Comparison of ENCODE assay signal across 8 cellular contexts in the genomic region with DNA sequence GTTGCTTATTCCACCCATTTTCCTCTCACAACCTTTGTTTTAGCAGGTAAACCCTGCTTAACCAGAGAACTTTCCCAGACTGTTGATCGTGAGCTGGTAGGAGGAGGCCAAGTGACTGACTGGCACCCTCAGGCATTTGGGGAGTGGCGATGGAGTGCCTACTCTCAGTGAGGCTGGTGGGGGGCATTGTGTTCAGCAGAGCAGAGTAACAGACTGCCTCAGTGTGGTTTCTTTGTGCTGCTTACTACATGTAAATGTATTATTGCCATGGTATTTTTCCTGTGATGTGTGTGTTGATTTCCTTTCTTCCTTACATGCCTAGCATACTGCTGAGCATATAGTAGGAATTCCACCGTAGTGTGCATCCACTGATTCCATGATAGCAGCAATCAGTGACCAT. TPM values are rescaled to one million over a fixed set of nuclear protein-coding genes. Genes with fewer than 3 reads are reported as not detected.
DNase-seq lines count a peak whose midpoint lies in the region; ATAC-seq, FAIRE-seq and TF ChIP-seq lines count a peak whose summit lies in the region.

No MANE protein-coding gene starts in this region.

- DNase-seq in CD4-positive, CD25-positive, alpha-beta regulatory T cell = no peak
- DNase-seq in Karpas-422 (no peak), mammary epithelial cell (peak; percentile 71), NCI-H1105 (lab: John Stamatoyannopoulos, UW) (no peak), HTR-8/SVneo (ENCODE audit: insufficient read length, low spot score) (no peak)

- no peaks in the 10 kb centered on the region for H3K9me3 ChIP-seq in CD4-positive, CD25-positive, alpha-beta regulatory T cell (ENCODE audit: control insufficient read depth in 2 of 2, low read length in 2 of 2)
- H3K9me3 ChIP-seq in Karpas-422 (ENCODE audit: low read length) (no peaks in the 10 kb centered on the region), mammary epithelial cell (replicated peaks; ENCODE audit: insufficient read depth, low read length) (no peaks in the 10 kb centered on the region), mesodermal cell (ENCODE audit: control insufficient read depth, low read length) (no peaks in the 10 kb centered on the region)

- peaks cover 11 to 78% (median 69%) of the 10 kb centered on the region in 4 donors for H3K4me1 Mint-ChIP-seq in CD4-positive, CD25-positive, alpha-beta regulatory T cell

- H3K36me3 Mint-ChIP-seq in CD4-positive, CD25-positive, alpha-beta regulatory T cell = peaks cover 14% of the 10 kb centered on the region

- H3K4me2 ChIP-seq in Karpas-422 (ENCODE audit: low read depth, low read length, poor library complexity, severe bottlenecking) (peak overlapping the region; percentile 71), mammary epithelial cell (ENCODE audit: insufficient read depth, low read depth, low read length) (peak overlapping the region; percentile 96)

- in situ Hi-C loops in mammary epithelial cell (cut with MboI; ENCODE audit: low sequenced_read_pairs in 2 of 2) = no loop called here

- CTCF ChIA-PET in mammary epithelial cell (lab: Charles Lee; ENCODE audit: low non-redundant PET) = no interaction called here

- BruUV-seq in mammary epithelial cell (replicated peaks; lab: Mats Ljungman, UMichigan) = no TSS peak

- H3K4me3 ChIP-seq in CD4-positive, CD25-positive, alpha-beta regulatory T cell (ENCODE audit: low read depth, low read length) = peak overlapping the region; percentile 94
- H3K4me3 ChIP-seq in Karpas-422 (ENCODE audit: low read length) (peak overlapping the region; percentile 86; the same call in 1 of the 2 replicates), mammary epithelial cell (replicated peaks in 1 of 3; ENCODE audit: insufficient read depth in 1 of 3, low read depth in 2 of 3, low read length in 3 of 3) (peak overlapping the region; percentile 59 to 86 (median 86)), mesodermal cell (ENCODE audit: extremely low read depth, insufficient read depth, low read length, poor library complexity, severe bottlenecking) (peak overlapping the region; percentile 96)

- no peak for ATAC-seq in CD4-positive, CD25-positive, alpha-beta regulatory T cell (ENCODE audit: low read depth in 2 of 2)
- ATAC-seq in activated CD4-positive, CD25-positive, alpha-beta regulatory T cell treated with anti-CD3 and anti-CD28 coated beads, Interleukin-2, amount 50 U/mL, for 24 hours = no peak
- ATAC-seq in GM18505 (IDR thresholded peaks at IDR 0.05; ENCODE audit: unreplicated experiment) = no peak

- peaks cover 35% of the 10 kb centered on the region for H3K36me3 ChIP-seq in CD4-positive, CD25-positive, alpha-beta regulatory T cell (ENCODE audit: control insufficient read depth, insufficient read depth, low read length)
- H3K36me3 ChIP-seq in Karpas-422 (ENCODE audit: insufficient read depth, low read length) (peaks cover 22% of the 10 kb centered on the region; the same call in 1 of the 2 replicates), mammary epithelial cell (ENCODE audit: insufficient read depth, low read length) (peaks cover 5% of the 10 kb centered on the region), mesodermal cell (ENCODE audit: control insufficient read depth, insufficient read depth, low read length) (peaks cover 35% of the 10 kb centered on the region)

- peak overlapping the region; percentile 89 to 97 (median 94) for H3K4me3 Mint-ChIP-seq in CD4-positive, CD25-positive, alpha-beta regulatory T cell

- H3K9me3 Mint-ChIP-seq in CD4-positive, CD25-positive, alpha-beta regulatory T cell = no peaks in the 10 kb centered on the region

- H3K27ac ChIP-seq in CD4-positive, CD25-positive, alpha-beta regulatory T cell (ENCODE audit: insufficient read depth, low read length, poor library complexity, severe bottlenecking) = no peak overlapping the region
- H3K27ac ChIP-seq in Karpas-422 (ENCODE audit: low read length) (no peak overlapping the region), mammary epithelial cell (ENCODE audit: insufficient read depth, low read depth, low read length) (peak overlapping the region; percentile 52), mesodermal cell (ENCODE audit: low read depth, low read length, severe bottlenecking) (peak overlapping the region; percentile 6)

- TF ChIP-seq POLR2A in GM18505 (IDR thresholded peaks at IDR 0.05; ENCODE audit: borderline replicate concordance, extremely low read depth, insufficient read depth, insufficient read length) = no peak

- H2AFZ ChIP-seq in Karpas-422 (ENCODE audit: low read length) (no peak overlapping the region), mammary epithelial cell (ENCODE audit: low read depth, low read length) (no peak overlapping the region)

- no peak for TF ChIP-seq CTCF in mammary epithelial cell (conservative IDR thresholded peaks at IDR 0.05 in 1 of 2, IDR thresholded peaks at IDR 0.05 in 1 of 2; ENCODE audit: extremely low read depth in 1 of 2, insufficient read depth in 1 of 2, low read depth in 1 of 2, low read length in 2 of 2)

- H3K27me3 ChIP-seq in CD4-positive, CD25-positive, alpha-beta regulatory T cell (ENCODE audit: control insufficient read depth, insufficient read depth, low read length) = no peaks in the 10 kb centered on the region
- H3K27me3 ChIP-seq in Karpas-422 (ENCODE audit: low read length) (no peaks in the 10 kb centered on the region), mammary epithelial cell (ENCODE audit: insufficient read depth, low read length) (no peaks in the 10 kb centered on the region)

- intact Hi-C loops in mammary epithelial cell (cut with micrococcal nuclease) = no loop called here

- H3K9ac ChIP-seq in Karpas-422 (ENCODE audit: low read length) = peak overlapping the region; percentile 95
- H3K9ac ChIP-seq in mammary epithelial cell (ENCODE audit: insufficient read depth, low read length) = peak overlapping the region; percentile 84

- H3K27me3 Mint-ChIP-seq in CD4-positive, CD25-positive, alpha-beta regulatory T cell = no peaks in the 10 kb centered on the region

- no peak for FAIRE-seq in HTR-8/SVneo (lab: Jason Lieb, UNC)

- peaks cover 35% of the 10 kb centered on the region for H4K20me1 ChIP-seq in Karpas-422 (ENCODE audit: insufficient read depth, low read depth, low read length)
- H4K20me1 ChIP-seq in mammary epithelial cell (ENCODE audit: insufficient read depth, low read length) = peaks cover 3% of the 10 kb centered on the region

- peaks cover 70% of the 10 kb centered on the region for H3K79me2 ChIP-seq in Karpas-422 (ENCODE audit: low read length)
- peaks cover 76% of the 10 kb centered on the region for H3K79me2 ChIP-seq in mammary epithelial cell (ENCODE audit: insufficient read depth, low read length)

- dilution Hi-C loops in mammary epithelial cell (cut with HindIII; ENCODE audit: low sequenced_read_pairs) = loop anchor here (5.0 kb wide), 1 partner anchor 56 kb away; no protein-coding TSS in a partner anchor

- H3K9me2 ChIP-seq in Karpas-422 (replicated peaks; ENCODE audit: insufficient read depth, low read length) = no peaks in the 10 kb centered on the region

- peak overlapping the region; percentile 11 to 95 (median 80) for H3K27ac Mint-ChIP-seq in CD4-positive, CD25-positive, alpha-beta regulatory T cell

- 7% methylated on average over 3 of the region's 3 CpGs for WGBS in mammary epithelial cell (ENCODE audit: low coverage, missing lambda C conversion rate)
- 23 to 72% methylated on average over 2 of the region's 3 CpGs for WGBS in mesodermal cell (ENCODE audit: insufficient coverage in 2 of 2), 2 experiments

- peaks cover 60% of the 10 kb centered on the region for H3K4me1 ChIP-seq in CD4-positive, CD25-positive, alpha-beta regulatory T cell (ENCODE audit: control insufficient read depth, insufficient read depth, low read length, poor library complexity, severe bottlenecking)
- peaks cover 37% of the 10 kb centered on the region for H3K4me1 ChIP-seq in Karpas-422 (ENCODE audit: low read length)
- H3K4me1 ChIP-seq in mammary epithelial cell (ENCODE audit: insufficient read depth, low read length) = peaks cover 43% of the 10 kb centered on the region
- H3K4me1 ChIP-seq in mesodermal cell (ENCODE audit: control insufficient read depth, insufficient read depth, low read length, poor library complexity, severe bottlenecking) = peaks cover 36% of the 10 kb centered on the region

RNA-seq across cellular contexts. Expression of gene MARK2, which starts 2.6 kb away (rescaled TPM):
- 66.6 TPM for total RNA-seq in CD4-positive, CD25-positive, alpha-beta regulatory T cell
- polyA plus RNA-seq in CD4-positive, CD25-positive, alpha-beta regulatory T cell = 10 to 100 TPM; 29.3 to 39.9 (median 36.4) TPM
- 22.1 and 26.9 TPM in 2 replicates for total RNA-seq in Karpas-422 (2014; rRNA removed; shearing (Covaris generic); ENCODE audit: low replicate concordance)
- total RNA-seq in mammary epithelial cell = 10 to 100 TPM; 26.7 to 64.4 TPM
- polyA plus RNA-seq in mammary epithelial cell = 38.9 TPM
- 79.0 TPM for polyA minus RNA-seq in mammary epithelial cell
- polyA plus RNA-seq in mesodermal cell (2013, experiment 1 of 2) = 22.3 TPM
- polyA plus RNA-seq in mesodermal cell (2013, experiment 2 of 2) = 19.3 TPM

RNA-seq across cellular contexts. Expression of gene SPINDOC, which starts 28.3 kb away (rescaled TPM):
- total RNA-seq in CD4-positive, CD25-positive, alpha-beta regulatory T cell = 11.1 TPM
- polyA plus RNA-seq in CD4-positive, CD25-positive, alpha-beta regulatory T cell = under 1 TPM; 0.41 to 1.00 (median 0.58) TPM
- 40.3 and 88.1 TPM in 2 replicates for total RNA-seq in Karpas-422 (2014; rRNA removed; shearing (Covaris generic); ENCODE audit: low replicate concordance)
- total RNA-seq in mammary epithelial cell = 10 to 100 TPM; 19.2 to 24.4 TPM
- polyA plus RNA-seq in mammary epithelial cell = 14.3 TPM
- polyA minus RNA-seq in mammary epithelial cell = 3.7 TPM
- polyA plus RNA-seq in mesodermal cell (2013, experiment 1 of 2) = 69.9 TPM
- 52.9 TPM for polyA plus RNA-seq in mesodermal cell (2013, experiment 2 of 2)

Comparison
In these comparisons a context has a peak if more than half of its experiments do, and no peak if none do; other contexts are left out.
1. H3K27ac ChIP-seq: peak in mammary epithelial cell (single experiment) and mesodermal cell (single experiment); none in CD4-positive, CD25-positive, alpha-beta regulatory T cell (single experiment) and Karpas-422 (single experiment).
2. Peak in every context shown above with its lines, with median percentiles within 50 percentile points of each other: H3K4me3 ChIP-seq.